In the genomic region with DNA sequence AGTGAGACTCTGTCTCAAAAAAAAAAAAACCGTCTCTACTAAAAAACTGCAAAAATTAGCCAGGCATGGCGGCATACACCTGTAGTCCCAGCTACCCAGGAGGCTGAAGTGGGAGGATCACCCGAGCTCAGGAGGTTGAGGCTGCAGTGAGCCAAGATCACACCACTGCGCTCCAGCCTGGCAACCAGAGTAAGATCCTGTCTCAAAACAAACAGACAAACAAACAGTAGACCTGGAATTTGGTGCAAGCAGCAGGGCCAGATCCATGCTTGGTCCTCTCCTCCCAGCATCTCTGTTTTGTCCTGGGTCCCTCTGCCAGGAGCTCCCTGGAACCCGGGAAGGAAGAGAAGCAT, we compare ENCODE assay signal across 1 cellular context.
TF ChIP-seq lines count a peak whose summit lies in the region.

No MANE protein-coding gene starts in this region.

TF ChIP-seq in A549, 52 proteins besides CTCF, POLR2A, EP300 and RAD21 (continued from another document):
- no peak for TF ChIP-seq BHLHE40 (IDR thresholded peaks at IDR 0.05; ENCODE audit: low read depth, low read length)
- TF ChIP-seq MAZ (IDR thresholded peaks at IDR 0.05; ENCODE audit: borderline replicate concordance, low read depth, low read length): no peak
- no peak for TF ChIP-seq ZC3H11A (IDR thresholded peaks at IDR 0.05)
- TF ChIP-seq, protein P1, sequence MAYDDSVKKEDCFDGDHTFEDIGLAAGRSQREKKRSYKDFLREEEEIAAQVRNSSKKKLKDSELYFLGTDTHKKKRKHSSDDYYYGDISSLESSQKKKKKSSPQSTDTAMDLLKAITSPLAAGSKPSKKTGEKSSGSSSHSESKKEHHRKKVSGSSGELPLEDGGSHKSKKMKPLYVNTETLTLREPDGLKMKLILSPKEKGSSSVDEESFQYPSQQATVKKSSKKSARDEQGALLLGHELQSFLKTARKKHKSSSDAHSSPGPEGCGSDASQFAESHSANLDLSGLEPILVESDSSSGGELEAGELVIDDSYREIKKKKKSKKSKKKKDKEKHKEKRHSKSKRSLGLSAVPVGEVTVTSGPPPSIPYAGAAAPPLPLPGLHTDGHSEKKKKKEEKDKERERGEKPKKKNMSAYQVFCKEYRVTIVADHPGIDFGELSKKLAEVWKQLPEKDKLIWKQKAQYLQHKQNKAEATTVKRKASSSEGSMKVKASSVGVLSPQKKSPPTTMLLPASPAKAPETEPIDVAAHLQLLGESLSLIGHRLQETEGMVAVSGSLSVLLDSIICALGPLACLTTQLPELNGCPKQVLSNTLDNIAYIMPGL (CRISPR knock-in tag; IDR thresholded peaks at IDR 0.05; ENCODE audit: borderline replicate concordance): no peak
- TF ChIP-seq, protein P2, sequence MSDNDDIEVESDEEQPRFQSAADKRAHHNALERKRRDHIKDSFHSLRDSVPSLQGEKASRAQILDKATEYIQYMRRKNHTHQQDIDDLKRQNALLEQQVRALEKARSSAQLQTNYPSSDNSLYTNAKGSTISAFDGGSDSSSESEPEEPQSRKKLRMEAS (IDR thresholded peaks at IDR 0.05): no peak
- no peak for TF ChIP-seq ZSCAN20 (CRISPR knock-in tag; IDR thresholded peaks at IDR 0.05)
- TF ChIP-seq, protein P3, sequence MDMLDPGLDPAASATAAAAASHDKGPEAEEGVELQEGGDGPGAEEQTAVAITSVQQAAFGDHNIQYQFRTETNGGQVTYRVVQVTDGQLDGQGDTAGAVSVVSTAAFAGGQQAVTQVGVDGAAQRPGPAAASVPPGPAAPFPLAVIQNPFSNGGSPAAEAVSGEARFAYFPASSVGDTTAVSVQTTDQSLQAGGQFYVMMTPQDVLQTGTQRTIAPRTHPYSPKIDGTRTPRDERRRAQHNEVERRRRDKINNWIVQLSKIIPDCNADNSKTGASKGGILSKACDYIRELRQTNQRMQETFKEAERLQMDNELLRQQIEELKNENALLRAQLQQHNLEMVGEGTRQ (IDR thresholded peaks at IDR 0.05): no peak
- TF ChIP-seq, protein P4, sequence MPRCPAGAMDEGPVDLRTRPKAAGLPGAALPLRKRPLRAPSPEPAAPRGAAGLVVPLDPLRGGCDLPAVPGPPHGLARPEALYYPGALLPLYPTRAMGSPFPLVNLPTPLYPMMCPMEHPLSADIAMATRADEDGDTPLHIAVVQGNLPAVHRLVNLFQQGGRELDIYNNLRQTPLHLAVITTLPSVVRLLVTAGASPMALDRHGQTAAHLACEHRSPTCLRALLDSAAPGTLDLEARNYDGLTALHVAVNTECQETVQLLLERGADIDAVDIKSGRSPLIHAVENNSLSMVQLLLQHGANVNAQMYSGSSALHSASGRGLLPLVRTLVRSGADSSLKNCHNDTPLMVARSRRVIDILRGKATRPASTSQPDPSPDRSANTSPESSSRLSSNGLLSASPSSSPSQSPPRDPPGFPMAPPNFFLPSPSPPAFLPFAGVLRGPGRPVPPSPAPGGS (IDR thresholded peaks at IDR 0.05): no peak
